18 cellular contexts compared by ENCODE assay signal in the genomic region with DNA sequence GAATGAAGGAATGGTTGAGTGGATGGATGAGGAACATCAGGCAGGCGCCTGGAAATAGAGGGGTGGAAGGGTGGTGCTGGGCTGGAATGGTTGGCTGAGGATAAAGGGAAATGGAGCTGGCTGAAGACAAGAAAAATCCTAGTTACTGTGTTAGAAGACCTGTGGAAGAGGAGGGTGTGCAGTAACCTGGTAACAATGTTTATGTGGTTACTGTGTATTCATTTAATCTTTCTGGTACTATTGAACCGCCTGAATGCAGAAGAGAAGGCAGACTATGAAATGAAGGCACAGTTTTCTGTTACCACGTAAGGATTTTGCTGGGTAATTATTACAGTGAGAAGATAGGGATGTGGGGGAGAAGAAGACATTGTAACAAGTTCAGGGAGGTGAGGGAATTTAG.
A peak's percentile ranks its signal among the peaks of the same experiment; 100 is the strongest.
DNase-seq lines count a peak whose midpoint lies in the region; ATAC-seq, FAIRE-seq and TF ChIP-seq lines count a peak whose summit lies in the region.
"Had no signal": no experiment of that assay in that cellular context is flagged by ENCODE, and none has a peak within 500 bp of the region (broad histone marks: within the 10 kb centered on the region; RNA-seq: fewer than 3 reads in every experiment).

No MANE protein-coding gene starts in this region.

- no peak for TF ChIP-seq CTCF in natural killer cell (IDR thresholded peaks at IDR 0.05)

- no peaks in the 10 kb centered on the region for H3K27me3 Mint-ChIP-seq in natural killer cell (ENCODE audit: low read depth in 2 of 2)
- H3K27me3 Mint-ChIP-seq in natural killer cell treated with Interleukin-12 subunit alpha and Interleukin-12 subunit beta and Interleukin-15 and Interleukin-18, amount 100 ng/mL, for 72 hours = no peaks in the 10 kb centered on the region
- H3K27me3 Mint-ChIP-seq in activated CD8-positive, alpha-beta T cell treated with anti-CD3 and anti-CD28 coated beads, Interleukin-2, amount 10 ng/mL, durations not matched to agents 7 days and 5 days (ENCODE audit: low read depth) = no peaks in the 10 kb centered on the region

- CTCF ChIA-PET in activated CD8-positive, alpha-beta T cell treated with anti-CD3 and anti-CD28 coated beads, Interleukin-2, amount 10 ng/mL, durations not matched to agents 7 days and 5 days (lab: Charles Lee) = interaction anchor here (1.2 kb wide), 1 partner anchor 268 kb away, joined by 3 read pairs; no protein-coding TSS in a partner anchor

- intact Hi-C loops in natural killer cell (cut with micrococcal nuclease) = no loop called here

- no peaks in the 10 kb centered on the region for H3K9me3 Mint-ChIP-seq in natural killer cell
- no peaks in the 10 kb centered on the region for H3K9me3 Mint-ChIP-seq in natural killer cell treated with Interleukin-12 subunit alpha and Interleukin-12 subunit beta and Interleukin-15 and Interleukin-18, amount 100 ng/mL, for 72 hours
- no peaks in the 10 kb centered on the region for H3K9me3 Mint-ChIP-seq in activated CD8-positive, alpha-beta T cell treated with anti-CD3 and anti-CD28 coated beads, Interleukin-2, amount 10 ng/mL, durations not matched to agents 7 days and 5 days (ENCODE audit: insufficient read depth)

- no peaks in the 10 kb centered on the region for H3K36me3 Mint-ChIP-seq in natural killer cell
- no peaks in the 10 kb centered on the region for H3K36me3 Mint-ChIP-seq in natural killer cell treated with Interleukin-12 subunit alpha and Interleukin-12 subunit beta and Interleukin-15 and Interleukin-18, amount 100 ng/mL, for 72 hours
- peaks cover 11% of the 10 kb centered on the region for H3K36me3 Mint-ChIP-seq in activated CD8-positive, alpha-beta T cell treated with anti-CD3 and anti-CD28 coated beads, Interleukin-2, amount 10 ng/mL, durations not matched to agents 7 days and 5 days (ENCODE audit: low read depth)

- DNase-seq in natural killer cell = no peak
- no peak for DNase-seq in natural killer cell treated with Interleukin-12 subunit alpha and Interleukin-12 subunit beta and Interleukin-15 and Interleukin-18, amount 100 ng/mL, for 72 hours (ENCODE audit: low spot score)
- DNase-seq in activated CD8-positive, alpha-beta T cell treated with anti-CD3 and anti-CD28 coated beads, Interleukin-2, amount 10 ng/mL, durations not matched to agents 7 days and 5 days = no peak
- peak; percentile 49 for DNase-seq in kidney tubule cell (ENCODE audit: low spot score)
- DNase-seq in T-helper 9 cell = no peak
- DNase-seq in urothelium cell line (ENCODE audit: low spot score) = no peak
- DNase-seq in NCI-H748 (lab: John Stamatoyannopoulos, UW; ENCODE audit: unreplicated experiment) = no peak
- DNase-seq in AG20443 (ENCODE audit: low spot score) = no peak
- DNase-seq: activated CD4-positive, CD25-positive, alpha-beta regulatory T cell; activated gamma-delta T cell treated with Interleukin-2 at 50 U/mL for 16 hours; body of pancreas; NCI-H146; nucleus accumbens; right cardiac atrium; SHP77; stomach; uterus had no signal

- ATAC-seq in natural killer cell = no peak
- no peak for ATAC-seq in natural killer cell treated with Interleukin-12 subunit alpha and Interleukin-12 subunit beta and Interleukin-15 and Interleukin-18, amount 100 ng/mL, for 72 hours
- no peak for ATAC-seq in activated CD8-positive, alpha-beta T cell treated with anti-CD3 and anti-CD28 coated beads, Interleukin-2, amount 10 ng/mL, durations not matched to agents 7 days and 5 days
- ATAC-seq: body of pancreas, right cardiac atrium had no signal

- H3K4me3 Mint-ChIP-seq in natural killer cell = no peak overlapping the region
- H3K4me3 Mint-ChIP-seq in natural killer cell treated with Interleukin-12 subunit alpha and Interleukin-12 subunit beta and Interleukin-15 and Interleukin-18, amount 100 ng/mL, for 72 hours = no peak overlapping the region
- H3K4me3 Mint-ChIP-seq in activated CD8-positive, alpha-beta T cell treated with anti-CD3 and anti-CD28 coated beads, Interleukin-2, amount 10 ng/mL, durations not matched to agents 7 days and 5 days = no peak overlapping the region

- POLR2A ChIA-PET in activated CD8-positive, alpha-beta T cell treated with anti-CD3 and anti-CD28 coated beads, Interleukin-2, amount 10 ng/mL, durations not matched to agents 7 days and 5 days (lab: Charles Lee) = no interaction called here

- no peak for FAIRE-seq in urothelium cell line (lab: Jason Lieb, UNC)
- FAIRE-seq: GM19239 had no signal

- peak overlapping the region; percentile 8 to 9 for H3K27ac Mint-ChIP-seq in natural killer cell
- peak overlapping the region in 1 of 2 donors; percentile 27 for H3K27ac Mint-ChIP-seq in natural killer cell treated with Interleukin-12 subunit alpha and Interleukin-12 subunit beta and Interleukin-15 and Interleukin-18, amount 100 ng/mL, for 72 hours
- peak overlapping the region; percentile 13 for H3K27ac Mint-ChIP-seq in activated CD8-positive, alpha-beta T cell treated with anti-CD3 and anti-CD28 coated beads, Interleukin-2, amount 10 ng/mL, durations not matched to agents 7 days and 5 days

- peaks cover 64 to 75% of the 10 kb centered on the region in 2 donors for H3K4me1 Mint-ChIP-seq in natural killer cell
- H3K4me1 Mint-ChIP-seq in natural killer cell treated with Interleukin-12 subunit alpha and Interleukin-12 subunit beta and Interleukin-15 and Interleukin-18, amount 100 ng/mL, for 72 hours (ENCODE audit: low read depth in 2 of 2) = peaks cover 64 to 73% of the 10 kb centered on the region in 2 donors
- peaks cover 29% of the 10 kb centered on the region for H3K4me1 Mint-ChIP-seq in activated CD8-positive, alpha-beta T cell treated with anti-CD3 and anti-CD28 coated beads, Interleukin-2, amount 10 ng/mL, durations not matched to agents 7 days and 5 days (ENCODE audit: low read depth)
